9 cellular contexts compared by ENCODE assay signal in genomic region chr9:91515074-91515687, GRCh38.
DNase-seq lines count a peak whose midpoint lies in the region; ATAC-seq, FAIRE-seq and TF ChIP-seq lines count a peak whose summit lies in the region.
"Had no signal": no experiment of that assay in that cellular context is flagged by ENCODE, and none has a peak within 500 bp of the region (broad histone marks: within the 10 kb centered on the region; RNA-seq: fewer than 3 reads in every experiment).

No MANE protein-coding gene starts in this region.

- H3K4me1 Mint-ChIP-seq in activated CD4-positive, alpha-beta T cell treated with anti-CD3 and anti-CD28 coated beads for 36 hours = no peaks in the 10 kb centered on the region
- peaks cover 5% of the 10 kb centered on the region for H3K4me1 Mint-ChIP-seq in activated B cell treated with CpG ODN at 0.5 μM for 24 hours

- no peak overlapping the region for H3K4me2 ChIP-seq in OCI-LY7 (ENCODE audit: low read length)

- no peaks in the 10 kb centered on the region for H4K20me1 ChIP-seq in OCI-LY7 (ENCODE audit: insufficient read depth, low read length)

- no TSS peak for BruUV-seq in OCI-LY7 (replicated peaks; lab: Mats Ljungman, UMichigan)

- H3K4me3 Mint-ChIP-seq in activated CD4-positive, alpha-beta T cell treated with anti-CD3 and anti-CD28 coated beads for 36 hours = no peak overlapping the region
- peak overlapping the region; percentile 46 for H3K4me3 Mint-ChIP-seq in activated B cell treated with CpG ODN at 0.5 μM for 24 hours

- H3K36me3 ChIP-seq in OCI-LY7 (ENCODE audit: insufficient read depth, low read length) = no peaks in the 10 kb centered on the region

- H3K4me1 ChIP-seq in OCI-LY7 (ENCODE audit: insufficient read depth, low read length, poor library complexity, severe bottlenecking) = no peaks in the 10 kb centered on the region

- no peak overlapping the region for H3K4me3 ChIP-seq in OCI-LY7 (ENCODE audit: low read depth, low read length, poor library complexity, severe bottlenecking)

- H3K9me2 ChIP-seq in OCI-LY7 (ENCODE audit: insufficient read depth, low read length) = no peaks in the 10 kb centered on the region

- H3K9me3 Mint-ChIP-seq in activated CD4-positive, alpha-beta T cell treated with anti-CD3 and anti-CD28 coated beads for 36 hours (ENCODE audit: low read depth) = peaks cover 8% of the 10 kb centered on the region
- peaks cover 7% of the 10 kb centered on the region for H3K9me3 Mint-ChIP-seq in activated B cell treated with CpG ODN at 0.5 μM for 24 hours

- peak; percentile 23 for ATAC-seq in activated CD4-positive, alpha-beta T cell treated with anti-CD3 and anti-CD28 coated beads for 36 hours
- ATAC-seq in HG02981 (IDR thresholded peaks at IDR 0.05; ENCODE audit: unreplicated experiment) = peak; percentile 74
- no peak for ATAC-seq in activated B cell treated with CpG ODN at 0.5 μM for 24 hours (ENCODE audit: low read depth)

- POLR2A ChIA-PET in activated CD4-positive, alpha-beta T cell treated with anti-CD3 and anti-CD28 coated beads for 36 hours (lab: Charles Lee) = no interaction called here
- POLR2A ChIA-PET in activated B cell treated with CpG ODN at 0.5 μM for 24 hours (lab: Charles Lee) (no interaction called here), OCI-LY7 (lab: Charles Lee) (no interaction called here)

- no peak overlapping the region for H3K27ac ChIP-seq in OCI-LY7 (ENCODE audit: low read depth, low read length, poor library complexity, severe bottlenecking)
- H3K27ac ChIP-seq: C4-2B had no signal

- peaks cover 44% of the 10 kb centered on the region for H3K27me3 Mint-ChIP-seq in activated CD4-positive, alpha-beta T cell treated with anti-CD3 and anti-CD28 coated beads for 36 hours
- peaks cover 4% of the 10 kb centered on the region for H3K27me3 Mint-ChIP-seq in activated B cell treated with CpG ODN at 0.5 μM for 24 hours

- no peak overlapping the region for H3K27ac Mint-ChIP-seq in activated CD4-positive, alpha-beta T cell treated with anti-CD3 and anti-CD28 coated beads for 36 hours
- no peak overlapping the region for H3K27ac Mint-ChIP-seq in activated B cell treated with CpG ODN at 0.5 μM for 24 hours

- FAIRE-seq in urothelium cell line (lab: Jason Lieb, UNC) = no peak

- CTCF ChIA-PET in activated CD4-positive, alpha-beta T cell treated with anti-CD3 and anti-CD28 coated beads for 36 hours (lab: Charles Lee) = no interaction called here
- CTCF ChIA-PET in activated B cell treated with CpG ODN at 0.5 μM for 24 hours (lab: Charles Lee) = no interaction called here
- CTCF ChIA-PET in OCI-LY7 (lab: Charles Lee; ENCODE audit: unreplicated experiment) = interaction anchor here (0.6 kb wide), 1 partner anchor 204 kb away, joined by 4 read pairs; no protein-coding TSS in a partner anchor

- no peak overlapping the region for H2AFZ ChIP-seq in OCI-LY7 (ENCODE audit: low read length)

- no peaks in the 10 kb centered on the region for H3K79me2 ChIP-seq in OCI-LY7 (ENCODE audit: insufficient read depth, low read depth, low read length)

- H3K9me3 ChIP-seq in OCI-LY7 (ENCODE audit: low read length) = no peaks in the 10 kb centered on the region

- DNase-seq in activated CD4-positive, alpha-beta T cell treated with anti-CD3 and anti-CD28 coated beads for 36 hours = peak; percentile 42
- DNase-seq in activated CD4-positive, alpha-beta T cell treated with anti-CD3 and anti-CD28 coated beads for 1 hour = no peak
- DNase-seq in activated B cell treated with CpG ODN at 0.5 μM for 24 hours = no peak
- peak; percentile 42 for DNase-seq in iPS-NIHi7 (ENCODE audit: extremely low spot score)
- DNase-seq in urothelium cell line (ENCODE audit: low spot score) = peak; percentile 73
- DNase-seq in T-helper 9 cell = no peak
- no peak for DNase-seq in OCI-LY7 (ENCODE audit: low spot score)

- TF ChIP-seq CTCF in activated B cell treated with CpG ODN at 0.5 μM for 24 hours (IDR thresholded peaks at IDR 0.05) = no peak
- TF ChIP-seq CTCF in OCI-LY7 (conservative IDR thresholded peaks at IDR 0.05; ENCODE audit: low read length) = no peak

- intact Hi-C loops in activated CD4-positive, alpha-beta T cell treated with anti-CD3 and anti-CD28 coated beads for 36 hours (cut with DNase I, micrococcal nuclease) = no loop called here
- intact Hi-C loops in activated B cell treated with CpG ODN at 0.5 μM for 24 hours (cut with micrococcal nuclease) (no loop called here), OCI-LY7 (cut with micrococcal nuclease; ENCODE audit: unreplicated experiment) (no loop called here)

- H3K36me3 Mint-ChIP-seq in activated CD4-positive, alpha-beta T cell treated with anti-CD3 and anti-CD28 coated beads for 36 hours (ENCODE audit: low read depth) = peaks cover 4% of the 10 kb centered on the region
- no peaks in the 10 kb centered on the region for H3K36me3 Mint-ChIP-seq in activated B cell treated with CpG ODN at 0.5 μM for 24 hours (ENCODE audit: low read depth)

Comparison
In these comparisons a context has a peak if more than half of its experiments do, and no peak if none do; other contexts are left out.
1. DNase-seq: peak in activated CD4-positive, alpha-beta T cell treated with anti-CD3 and anti-CD28 coated beads for 36 hours (single experiment), iPS-NIHi7 (single experiment) and urothelium cell line (single experiment); none in activated CD4-positive, alpha-beta T cell treated with anti-CD3 and anti-CD28 coated beads for 1 hour (single experiment), activated B cell treated with CpG ODN at 0.5 μM for 24 hours (single experiment), T-helper 9 cell (single experiment) and OCI-LY7 (single experiment).